18 cellular contexts compared by ENCODE assay signal in genomic region chr5:154696891-154697290, GRCh38.
"Had no signal": no experiment of that assay in that cellular context is flagged by ENCODE, and none has a peak within 500 bp of the region (broad histone marks: within the 10 kb centered on the region; RNA-seq: fewer than 3 reads in every experiment).

No MANE protein-coding gene starts in this region.

- H3K36me3 ChIP-seq: ovary, thyroid gland, upper lobe of right lung had no signal

- H3K27ac ChIP-seq: body of pancreas, ovary, psoas muscle, skin epidermis, thyroid gland, upper lobe of right lung had no signal

- H3K9me3 ChIP-seq: body of pancreas, ovary, psoas muscle, thyroid gland, upper lobe of right lung had no signal

- H3K4me3 ChIP-seq: body of pancreas, ovary, psoas muscle, skin epidermis, thyroid gland, upper lobe of right lung had no signal

- H3K27me3 ChIP-seq: body of pancreas, ovary, thyroid gland, upper lobe of right lung had no signal

- DNase-seq: activated B cell treated with CpG ODN at 0.5 μM for 24 hours; activated CD4-positive, alpha-beta T cell treated with anti-CD3 and anti-CD28 coated beads for 36 hours; activated CD4-positive, alpha-beta T cell treated with anti-CD3 and anti-CD28 coated beads, Interleukin-2, amount 50 U/mL, for 48 hours; activated CD8-positive, alpha-beta memory T cell treated with anti-CD3 and anti-CD28 coated beads, Interleukin-2, amount 50 U/mL, for 48 hours; activated naive CD4-positive, alpha-beta T cell treated with Interleukin-2 at 50 U/mL for 16 hours; activated naive CD8-positive, alpha-beta T cell treated with anti-CD3 and anti-CD28 coated beads for 36 hours; activated T-cell treated with anti-CD3 and anti-CD28 coated beads, Interleukin-2, amount 50 U/mL, for 4 hours; amniotic stem cell; body of pancreas; ovary; psoas muscle; right cardiac atrium; stimulated activated CD4-positive, alpha-beta T cell treated with anti-CD3 and anti-CD28 coated beads, Interleukin-1b, Interleukin-23, amount 100 ng/mL, for 48 hours; substantia nigra; T-helper 9 cell; thyroid gland; upper lobe of right lung had no signal
